Comparison of ENCODE assay signal across 1 cellular context in genomic region chr1:244840219-244840794, GRCh38.
TF ChIP-seq lines count a peak whose summit lies in the region.

No MANE protein-coding gene starts in this region.

TF ChIP-seq in GM12878, 131 proteins besides CTCF, POLR2A, EP300 and RAD21:
- 0 out of 2 replicates have a peak, but pooled peaks have one; percentile 26 for TF ChIP-seq ZBTB33 (IDR thresholded peaks at IDR 0.05)
- no peak for TF ChIP-seq POLR2AphosphoS2 (IDR thresholded peaks at IDR 0.05; ENCODE audit: low read depth, low read length)
- TF ChIP-seq HDAC6 (IDR thresholded peaks at IDR 0.05; ENCODE audit: unreplicated experiment): no peak
- no peak for TF ChIP-seq USF2 (IDR thresholded peaks at IDR 0.05; ENCODE audit: borderline replicate concordance, low read depth, low read length)
